8 cellular contexts compared by ENCODE assay signal in the genomic region with DNA sequence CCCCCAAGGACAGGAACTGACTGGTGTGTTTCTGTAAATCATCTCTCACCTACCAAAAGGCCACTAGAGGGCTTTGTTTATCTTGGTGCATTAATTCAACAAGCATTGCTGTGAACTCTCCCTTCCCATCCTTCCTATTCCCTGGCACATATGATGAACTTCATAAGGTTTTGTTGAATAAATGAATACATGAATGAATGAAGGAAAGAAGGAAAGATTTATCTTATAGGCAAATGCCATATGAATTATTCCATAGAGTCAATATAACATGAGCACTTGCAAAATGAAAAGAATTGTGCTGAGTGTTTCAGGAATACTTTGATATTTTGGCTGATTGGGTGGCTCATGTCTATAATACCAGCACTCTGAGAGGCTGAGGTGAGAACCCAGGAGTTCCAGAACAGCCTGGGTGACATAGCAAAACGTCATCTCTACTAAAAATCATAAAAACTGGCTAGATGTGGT. TPM values are rescaled to one million over a fixed set of nuclear protein-coding genes. Genes with fewer than 3 reads are reported as not detected.
A peak's percentile ranks its signal among the peaks of the same experiment; 100 is the strongest.
DNase-seq lines count a peak whose midpoint lies in the region; ATAC-seq and TF ChIP-seq lines count a peak whose summit lies in the region.

No MANE protein-coding gene starts in this region.

- CTCF ChIA-PET in AG04450 (lab: Charles Lee) = interaction anchor here (1.0 kb wide), 1 partner anchor 33 kb away, joined by 4 read pairs; no protein-coding TSS in a partner anchor
- CTCF ChIA-PET in CD8-positive, alpha-beta T cell (lab: Charles Lee) = interaction anchor here (1.3 to 2.5 kb wide), 2 partner anchors 32 to 244 kb away, joined by 5 to 9 read pairs; no protein-coding TSS in a partner anchor
- CTCF ChIA-PET in activated CD4-positive, alpha-beta memory T cell treated with anti-CD3 and anti-CD28 coated beads for 36 hours (lab: Charles Lee) = interaction anchor here (0.7 to 1.3 kb wide), 3 partner anchors 8 to 141 kb away, joined by 3 to 6 read pairs (median 5); no protein-coding TSS in a partner anchor

- TF ChIP-seq CTCF in AG04450 (IDR thresholded peaks at IDR 0.05; ENCODE audit: low read depth, low read length) = peak; percentile 47
- TF ChIP-seq CTCF in foreskin keratinocyte (conservative IDR thresholded peaks at IDR 0.05) = peak; percentile 58
- TF ChIP-seq CTCF in CD8-positive, alpha-beta T cell (IDR thresholded peaks at IDR 0.05) = no peak

- H3K4me1 ChIP-seq in foreskin keratinocyte = no peaks in the 10 kb centered on the region
- no peaks in the 10 kb centered on the region for H3K4me1 ChIP-seq in CD8-positive, alpha-beta T cell (ENCODE audit: insufficient read depth, low read length)

- no peaks in the 10 kb centered on the region for H3K36me3 ChIP-seq in CD8-positive, alpha-beta T cell (ENCODE audit: insufficient read depth, low read length)

- POLR2A ChIA-PET in AG04450 (lab: Yijun Ruan, JAX) = no interaction called here
- POLR2A ChIA-PET in CD8-positive, alpha-beta T cell (lab: Charles Lee) = no interaction called here
- POLR2A ChIA-PET in activated CD4-positive, alpha-beta memory T cell treated with anti-CD3 and anti-CD28 coated beads for 36 hours (lab: Charles Lee) = no interaction called here

- no peak overlapping the region for H3K4me3 ChIP-seq in AG04450 (ENCODE audit: low read depth, low read length)
- no peak overlapping the region for H3K4me3 ChIP-seq in CD8-positive, alpha-beta T cell (ENCODE audit: low read depth, low read length)

- H3K27ac Mint-ChIP-seq in CD8-positive, alpha-beta T cell = no peak overlapping the region
- no peak overlapping the region for H3K27ac Mint-ChIP-seq in activated CD4-positive, alpha-beta memory T cell treated with anti-CD3 and anti-CD28 coated beads for 36 hours

- intact Hi-C loops in CD8-positive, alpha-beta T cell (cut with DNase I, micrococcal nuclease) = loop anchor here (1.0 to 2.0 kb wide), 3 partner anchors 141 to 245 kb away; no protein-coding TSS in a partner anchor
- intact Hi-C loops in activated CD4-positive, alpha-beta memory T cell treated with anti-CD3 and anti-CD28 coated beads for 36 hours (cut with micrococcal nuclease) = loop anchor here (1.0 to 5.0 kb wide), 2 partner anchors 141 to 243 kb away; no protein-coding TSS in a partner anchor

- H3K27me3 Mint-ChIP-seq in CD8-positive, alpha-beta T cell (ENCODE audit: low read depth) = peaks cover 13% of the 10 kb centered on the region
- peaks cover 8% of the 10 kb centered on the region for H3K27me3 Mint-ChIP-seq in activated CD4-positive, alpha-beta memory T cell treated with anti-CD3 and anti-CD28 coated beads for 36 hours

- no peak for DNase-seq in AG04450 (ENCODE audit: low read depth, low spot score)
- peak; percentile 28 for DNase-seq in GM19238 (ENCODE audit: insufficient read length, low spot score)
- peak; percentile 30 for DNase-seq in RKO (ENCODE audit: low spot score)
- peak in 1 of 2 donors; percentile 18 for DNase-seq in foreskin keratinocyte
- no peak for DNase-seq in CD8-positive, alpha-beta T cell
- DNase-seq in activated CD4-positive, alpha-beta memory T cell treated with anti-CD3 and anti-CD28 coated beads for 36 hours = no peak
- DNase-seq in cortex of kidney (lab: John Stamatoyannopoulos, UW) = no peak

- no peak overlapping the region for H3K4me3 Mint-ChIP-seq in CD8-positive, alpha-beta T cell
- no peak overlapping the region for H3K4me3 Mint-ChIP-seq in activated CD4-positive, alpha-beta memory T cell treated with anti-CD3 and anti-CD28 coated beads for 36 hours

- H3K36me3 Mint-ChIP-seq in CD8-positive, alpha-beta T cell = no peaks in the 10 kb centered on the region
- H3K36me3 Mint-ChIP-seq in activated CD4-positive, alpha-beta memory T cell treated with anti-CD3 and anti-CD28 coated beads for 36 hours = no peaks in the 10 kb centered on the region

- H3K4me1 Mint-ChIP-seq in CD8-positive, alpha-beta T cell (ENCODE audit: low read depth) = no peaks in the 10 kb centered on the region
- no peaks in the 10 kb centered on the region for H3K4me1 Mint-ChIP-seq in activated CD4-positive, alpha-beta memory T cell treated with anti-CD3 and anti-CD28 coated beads for 36 hours (ENCODE audit: low read depth)

- H3K9me3 Mint-ChIP-seq in CD8-positive, alpha-beta T cell = no peaks in the 10 kb centered on the region
- no peaks in the 10 kb centered on the region for H3K9me3 Mint-ChIP-seq in activated CD4-positive, alpha-beta memory T cell treated with anti-CD3 and anti-CD28 coated beads for 36 hours

- peaks cover 17% of the 10 kb centered on the region for H3K27me3 ChIP-seq in AG04450 (ENCODE audit: control insufficient read depth, insufficient read depth, low read length)
- H3K27me3 ChIP-seq in foreskin keratinocyte = no peaks in the 10 kb centered on the region
- no peaks in the 10 kb centered on the region for H3K27me3 ChIP-seq in CD8-positive, alpha-beta T cell (ENCODE audit: insufficient read depth, low read length)

- no peaks in the 10 kb centered on the region for H3K9me3 ChIP-seq in AG04450 (ENCODE audit: control insufficient read depth, insufficient read depth, low read length)
- H3K9me3 ChIP-seq in CD8-positive, alpha-beta T cell (ENCODE audit: low read length) = no peaks in the 10 kb centered on the region

- no peak overlapping the region for H3K27ac ChIP-seq in AG04450 (ENCODE audit: low read depth, low read length)
- no peak overlapping the region for H3K27ac ChIP-seq in foreskin keratinocyte
- H3K27ac ChIP-seq in CD8-positive, alpha-beta T cell (ENCODE audit: low read depth, low read length) = no peak overlapping the region

- ATAC-seq in foreskin keratinocyte (peak; percentile 32), HG02973 (IDR thresholded peaks at IDR 0.05; ENCODE audit: unreplicated experiment) (no peak)
- ATAC-seq in CD8-positive, alpha-beta T cell = no peak

RNA-seq across cellular contexts. Expression of a gene that starts 4.3 kb away (rescaled TPM):
- polyA plus RNA-seq in AG04450 (2011; rRNA removed) = not detected in 2 replicates
- not detected in 2 replicates for polyA minus RNA-seq in AG04450 (2011; rRNA and poly(A)+ RNA removed)
- total RNA-seq in foreskin keratinocyte = not detected in 2 replicates
- polyA plus RNA-seq in foreskin keratinocyte = not detected in 2 replicates
- not detected for total RNA-seq in CD8-positive, alpha-beta T cell
- not detected for total RNA-seq in activated CD4-positive, alpha-beta memory T cell treated with anti-CD3 and anti-CD28 coated beads for 36 hours

RNA-seq across cellular contexts. Expression of a gene that starts 9.4 kb away (rescaled TPM):
- not detected in 2 replicates for polyA plus RNA-seq in AG04450 (2011; rRNA removed)
- polyA minus RNA-seq in AG04450 (2011; rRNA and poly(A)+ RNA removed) = not detected in 2 replicates
- not detected in 2 replicates for total RNA-seq in foreskin keratinocyte
- polyA plus RNA-seq in foreskin keratinocyte = not detected in 2 replicates
- total RNA-seq in CD8-positive, alpha-beta T cell = under 1 TPM; 0.50 to 0.62 TPM
- under 1 TPM; 0.14 to 0.36 TPM for total RNA-seq in activated CD4-positive, alpha-beta memory T cell treated with anti-CD3 and anti-CD28 coated beads for 36 hours

RNA-seq across cellular contexts. Expression of a gene that starts 45.2 kb away (rescaled TPM):
- polyA plus RNA-seq in AG04450 (2011; rRNA removed) = not detected in 2 replicates
- polyA minus RNA-seq in AG04450 (2011; rRNA and poly(A)+ RNA removed) = not detected in 2 replicates
- total RNA-seq in foreskin keratinocyte = not detected in 2 replicates
- not detected in 2 replicates for polyA plus RNA-seq in foreskin keratinocyte
- total RNA-seq in CD8-positive, alpha-beta T cell = not detected
- total RNA-seq in activated CD4-positive, alpha-beta memory T cell treated with anti-CD3 and anti-CD28 coated beads for 36 hours = not detected

Comparison
In these comparisons a context has a peak if more than half of its experiments do, and no peak if none do; other contexts are left out.
1. DNase-seq: peak in GM19238 (single experiment) and RKO (single experiment); none in AG04450 (single experiment), CD8-positive, alpha-beta T cell (0 of 7), activated CD4-positive, alpha-beta memory T cell treated with anti-CD3 and anti-CD28 coated beads for 36 hours (single experiment) and cortex of kidney (single experiment).